Comparison of ENCODE assay signal across 10 cellular contexts in genomic region chr10:69338547-69339450, GRCh38.
DNase-seq lines count a peak whose midpoint lies in the region; ATAC-seq and TF ChIP-seq lines count a peak whose summit lies in the region.
"Had no signal": no experiment of that assay in that cellular context is flagged by ENCODE, and none has a peak within 500 bp of the region (broad histone marks: within the 10 kb centered on the region; RNA-seq: fewer than 3 reads in every experiment).

No MANE protein-coding gene starts in this region.

- H3K4me3 Mint-ChIP-seq in chondrocyte (ENCODE audit: unreplicated experiment) = no peak overlapping the region
- H3K4me3 Mint-ChIP-seq in naive thymus-derived CD4-positive, alpha-beta T cell = peak overlapping the region in 5 of 10 donors; percentile 10 to 40 (median 29)

- H3K36me3 ChIP-seq in HEK293 (ENCODE audit: control insufficient read depth in 2 of 2, insufficient read depth in 1 of 2, low read length in 2 of 2) (peaks cover 0 to 7% of the 10 kb centered on the region in 2 experiments; a peak in 2 of 3 replicates), body of pancreas (replicated peaks in 1 of 2; ENCODE audit: insufficient read depth in 1 of 2, low read depth in 2 of 2) (no peaks in the 10 kb centered on the region)
- H3K36me3 ChIP-seq in naive thymus-derived CD4-positive, alpha-beta T cell (ENCODE audit: control insufficient read depth in 2 of 3, insufficient read depth in 3 of 3, low read length in 3 of 3) = peaks cover 0 to 2% (median 0%) of the 10 kb centered on the region in 3 experiments

- TF ChIP-seq CTCF in 22Rv1 (IDR thresholded peaks at IDR 0.05) (no peak), HEK293 (tag by site-specific recombination; IDR thresholded peaks at IDR 0.05) (no peak), chondrocyte (IDR thresholded peaks at IDR 0.05) (no peak), body of pancreas (IDR thresholded peaks at IDR 0.05) (no peak)

- H3K4me1 ChIP-seq in HEK293 (ENCODE audit: control insufficient read depth, insufficient read depth, low read length) (peaks cover 6% of the 10 kb centered on the region), body of pancreas (peaks cover 12% of the 10 kb centered on the region)
- H3K4me1 ChIP-seq in naive thymus-derived CD4-positive, alpha-beta T cell (ENCODE audit: control insufficient read depth in 2 of 2, insufficient read depth in 2 of 2, low read length in 2 of 2) = peaks cover 21 to 48% of the 10 kb centered on the region in 2 donors

- peak overlapping the region; percentile 12; the same call in 1 of the 2 replicates for H3K27ac ChIP-seq in 22Rv1
- no peak overlapping the region for H3K27ac ChIP-seq in HEK293 (ENCODE audit: extremely low read depth, low read depth, low read length)
- no peak overlapping the region for H3K27ac ChIP-seq in naive thymus-derived CD4-positive, alpha-beta T cell (ENCODE audit: low read depth, low read length)
- H3K27ac ChIP-seq in body of pancreas = peak overlapping the region in 1 of 4 donors; percentile 44

- peak overlapping the region; percentile 80 for H3K27ac Mint-ChIP-seq in chondrocyte (ENCODE audit: unreplicated experiment)
- H3K27ac Mint-ChIP-seq in naive thymus-derived CD4-positive, alpha-beta T cell = peak overlapping the region; percentile 60 to 91 (median 76)

- ATAC-seq in naive thymus-derived CD4-positive, alpha-beta T cell = no peak
- no peak for ATAC-seq in GM21360 (IDR thresholded peaks at IDR 0.05; ENCODE audit: unreplicated experiment)
- ATAC-seq in body of pancreas = no peak

- no peak for TF ChIP-seq POLR2A in body of pancreas (IDR thresholded peaks at IDR 0.05)

- H3K4me3 ChIP-seq in HEK293 (ENCODE audit: low read depth, low read length) = no peak overlapping the region
- no peak overlapping the region for H3K4me3 ChIP-seq in naive thymus-derived CD4-positive, alpha-beta T cell (ENCODE audit: low read length)
- H3K4me3 ChIP-seq in body of pancreas = no peak overlapping the region

- CTCF ChIA-PET in HEK293 (lab: Yijun Ruan, JAX) = interaction anchor here (0.7 to 1.0 kb wide), 4 partner anchors 21 to 292 kb away, joined by 3 to 5 read pairs (median 3); no protein-coding TSS in a partner anchor
- CTCF ChIA-PET in naive thymus-derived CD4-positive, alpha-beta T cell (lab: Charles Lee) = no interaction called here

- POLR2A ChIA-PET in HEK293 (lab: Yijun Ruan, JAX) = no interaction called here
- POLR2A ChIA-PET in naive thymus-derived CD4-positive, alpha-beta T cell (lab: Charles Lee) = interaction anchor here (0.8 to 2.6 kb wide), 7 partner anchors 10 to 46 kb away, joined by 3 to 9 read pairs (median 4); no protein-coding TSS in a partner anchor

- WGBS in body of pancreas, 2 donors = 73 to 86% methylated on average over 7 to 9 of the region's 9 CpGs

- no peaks in the 10 kb centered on the region for H3K9me3 ChIP-seq in HEK293 (ENCODE audit: control insufficient read depth, insufficient read depth, low read depth, low read length)
- no peaks in the 10 kb centered on the region for H3K9me3 ChIP-seq in naive thymus-derived CD4-positive, alpha-beta T cell (ENCODE audit: control insufficient read depth in 2 of 3, low read length in 3 of 3)
- no peaks in the 10 kb centered on the region for H3K9me3 ChIP-seq in body of pancreas

- H3K27me3 ChIP-seq in naive thymus-derived CD4-positive, alpha-beta T cell (ENCODE audit: control insufficient read depth in 2 of 2, insufficient read depth in 2 of 2, low read length in 2 of 2) = no peaks in the 10 kb centered on the region
- H3K27me3 ChIP-seq in body of pancreas = no peaks in the 10 kb centered on the region

- H3K27me3 Mint-ChIP-seq in chondrocyte (ENCODE audit: low read depth) = no peaks in the 10 kb centered on the region
- H3K27me3 Mint-ChIP-seq in naive thymus-derived CD4-positive, alpha-beta T cell = no peaks in the 10 kb centered on the region

- peaks cover 57% of the 10 kb centered on the region for H3K4me1 Mint-ChIP-seq in chondrocyte (ENCODE audit: low read depth)
- peaks cover 64 to 94% (median 78%) of the 10 kb centered on the region in 7 donors for H3K4me1 Mint-ChIP-seq in naive thymus-derived CD4-positive, alpha-beta T cell

- H3K9me3 Mint-ChIP-seq in chondrocyte (ENCODE audit: low read depth) = no peaks in the 10 kb centered on the region
- H3K9me3 Mint-ChIP-seq in naive thymus-derived CD4-positive, alpha-beta T cell = peaks cover 0 to 8% (median 0%) of the 10 kb centered on the region in 11 donors

- no peak for DNase-seq in chondrocyte (ENCODE audit: low spot score)
- no peak for DNase-seq in naive thymus-derived CD4-positive, alpha-beta T cell
- no peak for DNase-seq in posterior vena cava (ENCODE audit: low spot score)
- DNase-seq in DMS114 treated with DMSO at 0.1 percent for 48 hours (lab: John Stamatoyannopoulos, UW; ENCODE audit: unreplicated experiment) = no peak
- DNase-seq in body of pancreas = no peak
- DNase-seq: midbrain, NCI-H226 had no signal

- intact Hi-C loops in naive thymus-derived CD4-positive, alpha-beta T cell (cut with micrococcal nuclease) = no loop called here
- intact Hi-C loops in posterior vena cava (cut with DNase I) = loop anchor here in 1 of 2 donors (10.0 kb wide), 1 partner anchor 46 kb away; no protein-coding TSS in a partner anchor
- intact Hi-C loops in body of pancreas (cut with DNase I) = no loop called here

- H3K36me3 Mint-ChIP-seq in chondrocyte (ENCODE audit: low read depth) = peaks cover 3% of the 10 kb centered on the region
- peaks cover 4 to 23% (median 8%) of the 10 kb centered on the region in 5 donors for H3K36me3 Mint-ChIP-seq in naive thymus-derived CD4-positive, alpha-beta T cell

TF ChIP-seq in HEK293, 187 proteins besides CTCF, POLR2A, EP300 and RAD21 (continues in another document):
- TF ChIP-seq ZNF473 (tag by site-specific recombination; IDR thresholded peaks at IDR 0.05) (no peak), ZNF266 (tag by site-specific recombination; IDR thresholded peaks at IDR 0.05; ENCODE audit: low read depth) (0 out of 2 replicates have a peak, but pooled peaks have one; percentile 26), ZNF585B (tag by site-specific recombination; IDR thresholded peaks at IDR 0.05) (no peak), ZNF623 (tag by site-specific recombination; IDR thresholded peaks at IDR 0.05) (no peak), ZNF791 (tag by site-specific recombination; IDR thresholded peaks at IDR 0.05) (0 out of 2 replicates have a peak, but pooled peaks have one; percentile 21), ZNF654 (tag by site-specific recombination; IDR thresholded peaks at IDR 0.05; ENCODE audit: low read depth) (no peak), ZNF837 (tag by site-specific recombination; IDR thresholded peaks at IDR 0.05) (no peak), ZIC2 (tag by site-specific recombination; IDR thresholded peaks at IDR 0.05) (no peak), PATZ1 (tag by site-specific recombination; IDR thresholded peaks at IDR 0.05) (no peak), PRDM1 (tag by site-specific recombination; IDR thresholded peaks at IDR 0.05) (peak; percentile 88), ZNF223 (tag by site-specific recombination; IDR thresholded peaks at IDR 0.05) (no peak), ZNF555 (tag by site-specific recombination; conservative IDR thresholded peaks at IDR 0.05) (no peak), ZSCAN30 (tag by site-specific recombination; IDR thresholded peaks at IDR 0.05) (no peak), ZNF600 (tag by site-specific recombination; IDR thresholded peaks at IDR 0.05) (no peak), ZNF692 (tag by site-specific recombination; IDR thresholded peaks at IDR 0.05) (no peak), ZNF529 (tag by site-specific recombination; IDR thresholded peaks at IDR 0.05; ENCODE audit: insufficient replicate concordance) (no peak), HOXA7 (CRISPR knock-in tag; IDR thresholded peaks at IDR 0.05; ENCODE audit: borderline replicate concordance) (no peak)
